In genomic region chr12:1218369-1218768, GRCh38 we compare ENCODE assay signal across 1 cellular context.
TF ChIP-seq lines count a peak whose summit lies in the region.

No MANE protein-coding gene starts in this region.

TF ChIP-seq in GM23338, 12 proteins besides CTCF, POLR2A, EP300 and RAD21:
- no peak for TF ChIP-seq ZNF462 (CRISPR knock-in tag; IDR thresholded peaks at IDR 0.05)
- TF ChIP-seq JUNB (IDR thresholded peaks at IDR 0.05; ENCODE audit: unreplicated experiment) = no peak
- TF ChIP-seq REST (IDR thresholded peaks at IDR 0.05; ENCODE audit: unreplicated experiment) = no peak
- TF ChIP-seq EZH2phosphoT487 (IDR thresholded peaks at IDR 0.05; ENCODE audit: unreplicated experiment) = no peak
- no peak for TF ChIP-seq EZH2 (IDR thresholded peaks at IDR 0.05; ENCODE audit: low read depth, unreplicated experiment)
- TF ChIP-seq ZNF114 (CRISPR knock-in tag; IDR thresholded peaks at IDR 0.05) = no peak
- no peak for TF ChIP-seq CREB1 (CRISPR knock-in tag; IDR thresholded peaks at IDR 0.05; ENCODE audit: low read depth)
- TF ChIP-seq ETS1 (IDR thresholded peaks at IDR 0.05) = no peak
- TF ChIP-seq POLR2AphosphoS5 (IDR thresholded peaks at IDR 0.05; ENCODE audit: low read depth) = no peak
- no peak for TF ChIP-seq NANOG (IDR thresholded peaks at IDR 0.05; ENCODE audit: borderline replicate concordance)
- no peak for TF ChIP-seq STAT1 (IDR thresholded peaks at IDR 0.05; ENCODE audit: unreplicated experiment)
- TF ChIP-seq ZNF331 (CRISPR knock-in tag; IDR thresholded peaks at IDR 0.05; ENCODE audit: low read depth) = no peak
